Comparison of ENCODE assay signal across 24 cellular contexts in genomic region chr20:4864292-4864691, GRCh38. TPM values are rescaled to one million over a fixed set of nuclear protein-coding genes. Genes with fewer than 3 reads are reported as not detected.
DNase-seq lines count a peak whose midpoint lies in the region; TF ChIP-seq lines count a peak whose summit lies in the region.
"Had no signal": no experiment of that assay in that cellular context is flagged by ENCODE, and none has a peak within 500 bp of the region (broad histone marks: within the 10 kb centered on the region; RNA-seq: fewer than 3 reads in every experiment).

No MANE protein-coding gene starts in this region.

- DNase-seq in LNCaP clone FGC (ENCODE audit: low read depth): peak; percentile 62
- no peak for DNase-seq in endodermal cell
- peak; percentile 60 for DNase-seq in osteocyte (ENCODE audit: extremely low spot score, unreplicated experiment)
- no peak for DNase-seq in NK-92 (lab: John Stamatoyannopoulos, UW; ENCODE audit: unreplicated experiment)
- DNase-seq in COLO668 (lab: John Stamatoyannopoulos, UW; ENCODE audit: unreplicated experiment): no peak
- no peak for DNase-seq in NCI-H1048 (lab: John Stamatoyannopoulos, UW)
- DNase-seq in colonic mucosa: no peak
- DNase-seq: activated CD4-positive, alpha-beta T cell treated with anti-CD3 and anti-CD28 coated beads, Interleukin-2, amount 50 U/mL, for 48 hours; activated CD8-positive, alpha-beta memory T cell treated with anti-CD3 and anti-CD28 coated beads, Interleukin-2, amount 50 U/mL, for 48 hours; central memory CD4-positive, alpha-beta T cell; dermis blood vessel endothelial cell; GM23248; hippocampal formation; Karpas-422; NCI-H1930; NCI-H524 treated with DMSO at 0.1 percent for 48 hours; small intestine; stimulated activated CD8-positive, alpha-beta memory T cell treated with anti-CD3 and anti-CD28 coated beads, Interleukin-4, amount 100 ng/mL, for 48 hours; T-cell; transverse colon had no signal

- H3K27me3 ChIP-seq in endodermal cell (ENCODE audit: control insufficient read depth, insufficient read depth, low read length, poor library complexity, severe bottlenecking): no peaks in the 10 kb centered on the region
- H3K27me3 ChIP-seq in colonic mucosa: no peaks in the 10 kb centered on the region
- H3K27me3 ChIP-seq: gastroesophageal sphincter, transverse colon had no signal

- intact Hi-C loops in colonic mucosa (cut with DNase I): no loop called here

- H3K4me3 Mint-ChIP-seq in endodermal cell: no peak overlapping the region
- H3K4me3 Mint-ChIP-seq in osteocyte (ENCODE audit: unreplicated experiment): no peak overlapping the region
- H3K4me3 Mint-ChIP-seq: T-cell had no signal

- H3K4me3 ChIP-seq in LNCaP clone FGC (ENCODE audit: low read depth, low read length) (no peak overlapping the region), endodermal cell (ENCODE audit: low read length) (no peak overlapping the region), colonic mucosa (no peak overlapping the region)
- H3K4me3 ChIP-seq: gastroesophageal sphincter, GM23248, transverse colon had no signal

- H3K36me3 ChIP-seq in endodermal cell (ENCODE audit: control insufficient read depth, insufficient read depth, low read length) (peaks cover 19% of the 10 kb centered on the region), colonic mucosa (no peaks in the 10 kb centered on the region)

- H3K9ac ChIP-seq in endodermal cell (ENCODE audit: extremely low read depth, low read length, poor library complexity, severe bottlenecking) (no peak overlapping the region), colonic mucosa (ENCODE audit: low read depth in 2 of 2, low read length in 2 of 2) (no peak overlapping the region)
- H3K9ac ChIP-seq: GM23248 had no signal

- H3K36me3 Mint-ChIP-seq in endodermal cell (ENCODE audit: low read depth) (peaks cover 20% of the 10 kb centered on the region), osteocyte (ENCODE audit: unreplicated experiment) (peaks cover 46% of the 10 kb centered on the region)

- 81 to 92% methylated on average over 3 to 5 of the region's 5 CpGs for WGBS in endodermal cell (ENCODE audit: insufficient coverage in 1 of 2, insufficient read length in 1 of 2), 2 experiments

- 0 out of 2 replicates have a peak overlapping the region, but pooled peaks have one; percentile 4 for H3K27ac ChIP-seq in C4-2B
- no peak overlapping the region for H3K27ac ChIP-seq in endodermal cell (ENCODE audit: low read depth, low read length)
- no peak overlapping the region for H3K27ac ChIP-seq in colonic mucosa
- H3K27ac ChIP-seq: gastroesophageal sphincter, GM23248, RWPE1, transverse colon had no signal

- no peaks in the 10 kb centered on the region for H3K9me3 ChIP-seq in endodermal cell (ENCODE audit: control insufficient read depth, low read length)
- no peaks in the 10 kb centered on the region for H3K9me3 ChIP-seq in colonic mucosa
- H3K9me3 ChIP-seq: gastroesophageal sphincter, transverse colon had no signal

- H3K27ac Mint-ChIP-seq in endodermal cell (peak overlapping the region; percentile 6), osteocyte (ENCODE audit: unreplicated experiment) (no peak overlapping the region)
- H3K27ac Mint-ChIP-seq: activated T-helper 2 cell treated with anti-CD3 and anti-CD28 coated beads, Interferon-gamma antibody, Interleukin-2, Interleukin-4, amounts not matched to agents 10 μg/mL and 5 μg/mL and 100 μg/mL, durations not matched to agents 14 hours and 24 hours and 36 hours; T-cell had no signal

- H3K27me3 Mint-ChIP-seq in endodermal cell (ENCODE audit: insufficient read depth) (no peaks in the 10 kb centered on the region), osteocyte (ENCODE audit: unreplicated experiment) (no peaks in the 10 kb centered on the region)
- H3K27me3 Mint-ChIP-seq: T-cell had no signal

- H3K4me1 ChIP-seq in endodermal cell (ENCODE audit: control insufficient read depth, insufficient read depth, low read length) (no peaks in the 10 kb centered on the region), colonic mucosa (no peaks in the 10 kb centered on the region)
- H3K4me1 ChIP-seq: gastroesophageal sphincter, transverse colon had no signal

- TF ChIP-seq CTCF in C4-2B (conservative IDR thresholded peaks at IDR 0.05): no peak
- TF ChIP-seq CTCF in LNCaP clone FGC (IDR thresholded peaks at IDR 0.05; ENCODE audit: control insufficient read depth, extremely low read depth, insufficient read depth): no peak
- no peak for TF ChIP-seq CTCF in endodermal cell (conservative IDR thresholded peaks at IDR 0.05)
- no peak for TF ChIP-seq CTCF in osteocyte (IDR thresholded peaks at IDR 0.05)
- TF ChIP-seq CTCF in colonic mucosa (IDR thresholded peaks at IDR 0.05): no peak

- no peaks in the 10 kb centered on the region for H3K9me3 Mint-ChIP-seq in endodermal cell
- H3K9me3 Mint-ChIP-seq in osteocyte (ENCODE audit: unreplicated experiment): no peaks in the 10 kb centered on the region
- H3K9me3 Mint-ChIP-seq: activated T-helper 2 cell treated with anti-CD3 and anti-CD28 coated beads, Interferon-gamma antibody, Interleukin-2, Interleukin-4, amounts not matched to agents 10 μg/mL and 5 μg/mL and 100 μg/mL, durations not matched to agents 14 hours and 24 hours and 36 hours; T-cell had no signal

- H3K4me1 Mint-ChIP-seq in endodermal cell: no peaks in the 10 kb centered on the region
- H3K4me1 Mint-ChIP-seq in osteocyte (ENCODE audit: unreplicated experiment): no peaks in the 10 kb centered on the region

RNA-seq across cellular contexts. Expression of gene RASSF2, which starts 40.9 kb away (rescaled TPM):
- total RNA-seq in endodermal cell (1 to 10 TPM; 3.3 to 6.2 TPM), osteocyte (1.3 and 1.5 TPM in 2 replicates), colonic mucosa (1 to 10 TPM; 1.6 to 5.4 TPM)
- 19.7 TPM for polyA plus RNA-seq in endodermal cell (2013, experiment 1 of 2)
- polyA plus RNA-seq in endodermal cell (2013, experiment 2 of 2): 20.6 TPM

Comparison
In these comparisons a context has a peak if more than half of its experiments do, and no peak if none do; other contexts are left out.
1. DNase-seq: peak in LNCaP clone FGC (single experiment) and osteocyte (single experiment); none in endodermal cell (single experiment), NK-92 (single experiment), COLO668 (single experiment), NCI-H1048 (single experiment) and colonic mucosa (single experiment).